In genomic region chr5:140162781-140163180, GRCh38 we compare ENCODE assay signal across 19 cellular contexts.
"Had no signal": no experiment of that assay in that cellular context is flagged by ENCODE, and none has a peak within 500 bp of the region (broad histone marks: within the 10 kb centered on the region; RNA-seq: fewer than 3 reads in every experiment).

No MANE protein-coding gene starts in this region.

- DNase-seq: Karpas-422; KG1; MG63; NCI-H1092 treated with DMSO at 0.1 percent for 48 hours; NCI-H1436; NCI-H187; NCI-H2081; NCI-H2107; NCI-H2227 treated with DMSO at 0.1 percent for 48 hours; NCI-H524; NCI-H526 treated with DMSO at 0.1 percent for 48 hours; NCI-H748 treated with DMSO at 0.1 percent for 48 hours; NK-92 treated with Interleukin-12 subunit alpha and Interleukin-12 subunit beta, amount 100 ng/mL, for 24 hours; PC-3; SHP77 treated with DMSO at 0.1 percent for 48 hours had no signal

- H3K4me1 ChIP-seq: SJSA1 had no signal

- ATAC-seq: Panc1, PC-3 had no signal

- H3K27me3 ChIP-seq: MG63, SJSA1 had no signal

- H3K36me3 ChIP-seq: MG63, SJSA1 had no signal

- H3K27ac ChIP-seq: RWPE1, SJSA1, SK-N-MC had no signal

- H3K9me3 ChIP-seq: MG63, SJSA1 had no signal

- H3K4me3 ChIP-seq: MG63, SJSA1, SK-N-MC had no signal
